In the genomic region with DNA sequence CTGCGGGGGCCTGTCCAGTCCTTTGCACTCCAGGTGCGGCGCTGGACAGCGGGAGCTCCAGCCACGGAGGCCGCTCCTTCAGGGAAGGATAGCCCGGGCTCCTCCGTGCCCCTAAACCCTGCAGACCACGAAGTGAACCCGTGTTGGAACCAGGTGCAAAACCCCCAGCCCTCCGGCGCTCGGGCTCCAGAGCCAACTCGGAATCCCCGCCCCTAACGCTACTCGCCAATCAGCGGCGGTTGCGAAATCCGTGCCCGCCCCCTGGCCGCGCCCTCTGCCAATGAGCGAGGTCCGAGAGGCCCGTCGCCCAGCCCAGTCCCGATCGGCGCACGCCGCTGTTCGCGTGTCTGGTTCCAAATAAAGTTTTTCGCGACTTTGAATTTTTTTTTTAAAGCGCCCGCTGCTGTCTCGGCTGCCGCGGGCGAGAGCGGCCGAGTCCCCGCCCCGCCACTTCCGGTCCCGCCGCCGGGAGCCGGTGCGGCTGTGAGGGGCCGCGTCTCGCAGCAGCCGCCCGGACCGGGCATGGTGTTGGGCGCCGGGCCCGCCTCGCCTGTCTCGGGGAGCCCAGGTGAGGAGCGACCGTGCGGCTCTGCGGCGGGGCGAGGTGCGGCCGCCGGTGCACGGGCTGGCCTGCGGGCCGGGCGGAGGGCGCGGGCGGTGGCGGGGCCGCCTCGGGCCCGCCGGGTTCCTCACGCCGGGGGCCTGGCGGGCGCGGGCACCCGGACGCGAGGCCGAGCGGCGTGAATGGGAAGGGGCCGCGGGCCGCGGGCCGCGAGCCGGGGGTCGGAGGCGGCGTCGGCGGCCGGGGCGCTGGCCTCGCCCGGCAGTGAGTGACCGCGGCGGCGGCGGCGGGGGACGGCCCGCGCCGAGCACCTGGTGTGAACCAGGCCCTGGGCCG, we compare ENCODE assay signal across 8 cellular contexts. TPM values are rescaled to one million over a fixed set of nuclear protein-coding genes. Genes with fewer than 3 reads are reported as not detected.
DNase-seq lines count a peak whose midpoint lies in the region; ATAC-seq and TF ChIP-seq lines count a peak whose summit lies in the region.

A gene with protein sequence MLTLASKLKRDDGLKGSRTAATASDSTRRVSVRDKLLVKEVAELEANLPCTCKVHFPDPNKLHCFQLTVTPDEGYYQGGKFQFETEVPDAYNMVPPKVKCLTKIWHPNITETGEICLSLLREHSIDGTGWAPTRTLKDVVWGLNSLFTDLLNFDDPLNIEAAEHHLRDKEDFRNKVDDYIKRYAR (plus strand): TSS at position 450 of the 898 bp plus-strand sequence. CDS start 6,094 bp downstream, outside the sequence.

- H3K4me3 ChIP-seq in AG04449 (ENCODE audit: low read depth, low read length) (peak within 1 kb of the TSS; percentile 84), cardiac fibroblast (replicated peaks in 1 of 2; ENCODE audit: low read depth in 2 of 2, low read length in 2 of 2) (peak within 1 kb of the TSS; percentile 84 to 85), spleen (peak within 1 kb of the TSS; percentile 56 to 96 (median 76))

- intact Hi-C loops in spleen (cut with DNase I; ENCODE audit: low total_unique reads), result loop anchor here (10.0 kb wide), 1 partner anchor 88 kb away; no protein-coding TSS in a partner anchor

- H3K4me3 Mint-ChIP-seq in WTC11 (peak within 1 kb of the TSS; percentile 94), immature natural killer cell (peak within 1 kb of the TSS; percentile 90 to 98 (median 90))

- CTCF ChIA-PET in AG04449 (lab: Yijun Ruan, JAX), result no interaction called here
- CTCF ChIA-PET in WTC11 (lab: Charles Lee), result no interaction called here

- peak within 1 kb of the TSS; percentile 96 for H3K27ac Mint-ChIP-seq in WTC11
- peak within 1 kb of the TSS; percentile 87 to 98 (median 93) for H3K27ac Mint-ChIP-seq in immature natural killer cell

- no peaks in the 10 kb centered on the region for H3K27me3 ChIP-seq in spleen (replicated peaks in 1 of 7)

- ATAC-seq in GM18873 (IDR thresholded peaks at IDR 0.05; ENCODE audit: low FRiP score, unreplicated experiment) (peak; percentile 93), HG03139 (IDR thresholded peaks at IDR 0.05; ENCODE audit: unreplicated experiment) (peak; percentile 90), WTC11 (peak; percentile 96)

- TF ChIP-seq POLR2A in spleen (IDR thresholded peaks at IDR 0.05), result peak in 2 of 3 donors; percentile 39 to 67

- WGBS in spleen, 5 donors, result 0 to 1% (median 0%) methylated on average over 51 to 123 of the region's 123 CpGs

- H3K36me3 ChIP-seq in spleen, result no peaks in the 10 kb centered on the region

- peaks cover 0 to 17% (median 14%) of the 10 kb centered on the region in 8 donors for H3K9me3 ChIP-seq in spleen

- H3K36me3 Mint-ChIP-seq in WTC11 (peaks cover 16% of the 10 kb centered on the region), immature natural killer cell (peaks cover 0 to 3% (median 0%) of the 10 kb centered on the region in 3 donors)

- DNase-seq in AG04449 (ENCODE audit: low read depth, low spot score) (peak; percentile 65), NCI-H2227 (lab: John Stamatoyannopoulos, UW; ENCODE audit: unreplicated experiment) (peak; percentile 99), WTC11 (ENCODE audit: low spot score) (peak; percentile 99), cardiac fibroblast (ENCODE audit: low read depth in 2 of 2) (peak; percentile 98), immature natural killer cell (peak; percentile 97 to 98 (median 98)), spleen (peak; percentile 99)

- no peak for TF ChIP-seq CTCF in AG04449 (IDR thresholded peaks at IDR 0.05; ENCODE audit: insufficient read depth, low read length, missing control alignments)
- TF ChIP-seq CTCF in WTC11 (IDR thresholded peaks at IDR 0.05), result no peak
- no peak for TF ChIP-seq CTCF in cardiac fibroblast (IDR thresholded peaks at IDR 0.05; ENCODE audit: low read depth, low read length)
- peak in 3 of 11 experiments; percentile 5 to 38 (median 23) for TF ChIP-seq CTCF in spleen (IDR thresholded peaks at IDR 0.05 in 8 of 11, conservative IDR thresholded peaks at IDR 0.05 in 3 of 11)

- POLR2A ChIA-PET in AG04449 (lab: Yijun Ruan, JAX) (no interaction called here), WTC11 (lab: Charles Lee) (no interaction called here)

- H3K4me1 ChIP-seq in spleen, result peaks cover 22 to 55% (median 42%) of the 10 kb centered on the region in 6 donors

- H3K27me3 Mint-ChIP-seq in WTC11 (ENCODE audit: low read depth), result peaks cover 4% of the 10 kb centered on the region
- H3K27me3 Mint-ChIP-seq in immature natural killer cell (ENCODE audit: low read depth in 3 of 3), result peaks cover 10 to 18% (median 17%) of the 10 kb centered on the region in 3 donors

- peak within 1 kb of the TSS; percentile 28 to 91 (median 78) for H3K27ac ChIP-seq in spleen

- peaks cover 30% of the 10 kb centered on the region for H3K4me1 Mint-ChIP-seq in WTC11
- H3K4me1 Mint-ChIP-seq in immature natural killer cell, result peaks cover 44% of the 10 kb centered on the region in 2 donors

- peaks cover 14% of the 10 kb centered on the region for H3K9me3 Mint-ChIP-seq in WTC11
- peaks cover 0 to 12% (median 7%) of the 10 kb centered on the region in 6 donors for H3K9me3 Mint-ChIP-seq in immature natural killer cell

TF ChIP-seq in WTC11, 78 proteins besides CTCF, POLR2A, EP300 and RAD21 (continues in another document):
- TF ChIP-seq, protein P1, sequence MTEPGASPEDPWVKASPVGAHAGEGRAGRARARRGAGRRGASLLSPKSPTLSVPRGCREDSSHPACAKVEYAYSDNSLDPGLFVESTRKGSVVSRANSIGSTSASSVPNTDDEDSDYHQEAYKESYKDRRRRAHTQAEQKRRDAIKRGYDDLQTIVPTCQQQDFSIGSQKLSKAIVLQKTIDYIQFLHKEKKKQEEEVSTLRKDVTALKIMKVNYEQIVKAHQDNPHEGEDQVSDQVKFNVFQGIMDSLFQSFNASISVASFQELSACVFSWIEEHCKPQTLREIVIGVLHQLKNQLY (CRISPR knock-in tag; IDR thresholded peaks at IDR 0.05), result no peak
- TF ChIP-seq SOX15 (CRISPR knock-in tag; IDR thresholded peaks at IDR 0.05), result no peak
- peak; percentile 89 for TF ChIP-seq NFYB (CRISPR knock-in tag; conservative IDR thresholded peaks at IDR 0.05; ENCODE audit: low read depth)
- no peak for TF ChIP-seq MXD4 (CRISPR knock-in tag; IDR thresholded peaks at IDR 0.05; ENCODE audit: borderline replicate concordance)
- TF ChIP-seq CREM (CRISPR knock-in tag; IDR thresholded peaks at IDR 0.05), result peak; percentile 68
- TF ChIP-seq JAZF1 (CRISPR knock-in tag; IDR thresholded peaks at IDR 0.05), result no peak
- TF ChIP-seq CREB1 (CRISPR knock-in tag; IDR thresholded peaks at IDR 0.05), result no peak
- TF ChIP-seq, protein P2, sequence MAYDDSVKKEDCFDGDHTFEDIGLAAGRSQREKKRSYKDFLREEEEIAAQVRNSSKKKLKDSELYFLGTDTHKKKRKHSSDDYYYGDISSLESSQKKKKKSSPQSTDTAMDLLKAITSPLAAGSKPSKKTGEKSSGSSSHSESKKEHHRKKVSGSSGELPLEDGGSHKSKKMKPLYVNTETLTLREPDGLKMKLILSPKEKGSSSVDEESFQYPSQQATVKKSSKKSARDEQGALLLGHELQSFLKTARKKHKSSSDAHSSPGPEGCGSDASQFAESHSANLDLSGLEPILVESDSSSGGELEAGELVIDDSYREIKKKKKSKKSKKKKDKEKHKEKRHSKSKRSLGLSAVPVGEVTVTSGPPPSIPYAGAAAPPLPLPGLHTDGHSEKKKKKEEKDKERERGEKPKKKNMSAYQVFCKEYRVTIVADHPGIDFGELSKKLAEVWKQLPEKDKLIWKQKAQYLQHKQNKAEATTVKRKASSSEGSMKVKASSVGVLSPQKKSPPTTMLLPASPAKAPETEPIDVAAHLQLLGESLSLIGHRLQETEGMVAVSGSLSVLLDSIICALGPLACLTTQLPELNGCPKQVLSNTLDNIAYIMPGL (CRISPR knock-in tag; IDR thresholded peaks at IDR 0.05), result peak; percentile 79
- no peak for TF ChIP-seq ZNF396 (CRISPR knock-in tag; IDR thresholded peaks at IDR 0.05; ENCODE audit: borderline replicate concordance)
- TF ChIP-seq, protein P3, sequence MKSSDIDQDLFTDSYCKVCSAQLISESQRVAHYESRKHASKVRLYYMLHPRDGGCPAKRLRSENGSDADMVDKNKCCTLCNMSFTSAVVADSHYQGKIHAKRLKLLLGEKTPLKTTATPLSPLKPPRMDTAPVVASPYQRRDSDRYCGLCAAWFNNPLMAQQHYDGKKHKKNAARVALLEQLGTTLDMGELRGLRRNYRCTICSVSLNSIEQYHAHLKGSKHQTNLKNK (CRISPR knock-in tag; IDR thresholded peaks at IDR 0.05), result no peak
- peak; percentile 25; the same call in 1 of the 2 replicates for TF ChIP-seq OVOL2 (CRISPR knock-in tag; IDR thresholded peaks at IDR 0.05; ENCODE audit: borderline replicate concordance)
- TF ChIP-seq FOXJ3 (CRISPR knock-in tag; IDR thresholded peaks at IDR 0.05; ENCODE audit: borderline replicate concordance), result no peak
- TF ChIP-seq EMX1 (CRISPR knock-in tag; IDR thresholded peaks at IDR 0.05), result no peak
- TF ChIP-seq, protein P4, sequence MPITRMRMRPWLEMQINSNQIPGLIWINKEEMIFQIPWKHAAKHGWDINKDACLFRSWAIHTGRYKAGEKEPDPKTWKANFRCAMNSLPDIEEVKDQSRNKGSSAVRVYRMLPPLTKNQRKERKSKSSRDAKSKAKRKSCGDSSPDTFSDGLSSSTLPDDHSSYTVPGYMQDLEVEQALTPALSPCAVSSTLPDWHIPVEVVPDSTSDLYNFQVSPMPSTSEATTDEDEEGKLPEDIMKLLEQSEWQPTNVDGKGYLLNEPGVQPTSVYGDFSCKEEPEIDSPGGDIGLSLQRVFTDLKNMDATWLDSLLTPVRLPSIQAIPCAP (CRISPR knock-in tag; IDR thresholded peaks at IDR 0.05), result no peak
- TF ChIP-seq GRHL2 (CRISPR knock-in tag; IDR thresholded peaks at IDR 0.05; ENCODE audit: insufficient replicate concordance, severe bottlenecking), result no peak
- no peak for TF ChIP-seq FOXP1 (CRISPR knock-in tag; IDR thresholded peaks at IDR 0.05; ENCODE audit: borderline replicate concordance)
- TF ChIP-seq SMAD3 (CRISPR knock-in tag; IDR thresholded peaks at IDR 0.05; ENCODE audit: borderline replicate concordance), result no peak
- no peak for TF ChIP-seq JUN (CRISPR knock-in tag; IDR thresholded peaks at IDR 0.05)
- TF ChIP-seq ZBTB21 (CRISPR knock-in tag; IDR thresholded peaks at IDR 0.05; ENCODE audit: borderline replicate concordance), result peak; percentile 54; the same call in 1 of the 2 replicates
- TF ChIP-seq FOXK1 (CRISPR knock-in tag; IDR thresholded peaks at IDR 0.05), result peak; percentile 80; the same call in 1 of the 2 replicates
- no peak for TF ChIP-seq IRF2 (CRISPR knock-in tag; IDR thresholded peaks at IDR 0.05; ENCODE audit: borderline replicate concordance, low read depth)
- TF ChIP-seq MYBL2 (CRISPR knock-in tag; IDR thresholded peaks at IDR 0.05), result 0 out of 2 replicates have a peak, but pooled peaks have one; percentile 42

RNA-seq across cellular contexts. Expression of the gene that starts here (rescaled TPM):
- total RNA-seq in WTC11 (2021) (48.8 to 50.6 TPM (median 49.5 TPM) in 3 replicates), spleen (10 to 100 TPM; 32.1 to 73.9 (median 48.9) TPM)
- polyA plus RNA-seq in immature natural killer cell (100 to 1,000 TPM; 274 to 339 (median 323) TPM), spleen (10 to 100 TPM; 34.3 to 49.3 (median 46.0) TPM)

Comparison
In these comparisons a context has a peak if more than half of its experiments do, and no peak if none do; other contexts are left out.
1. Peak in every context shown above with its lines: DNase-seq, ATAC-seq, H3K4me3 ChIP-seq and H3K27ac ChIP-seq.
2. RNA of the gene that starts here (polyA plus RNA-seq): 274 to 339 TPM in immature natural killer cell; 34.3 to 49.3 TPM in spleen; every median in the first group is over 4 times any median in the second.